8 cellular contexts compared by ENCODE assay signal in genomic region chr1:11012260-11013159, GRCh38. TPM values are rescaled to one million over a fixed set of nuclear protein-coding genes. Genes with fewer than 3 reads are reported as not detected.
A peak's percentile ranks its signal among the peaks of the same experiment; 100 is the strongest.
DNase-seq lines count a peak whose midpoint lies in the region; ATAC-seq, FAIRE-seq and TF ChIP-seq lines count a peak whose summit lies in the region.

TSS of gene TARDBP (plus strand) at chr1:11012654. CDS start at chr1:11013728, 1,074 bp downstream.

- peak in 1 of 2 experiments; percentile 100; a peak in 2 of 3 replicates for TF ChIP-seq EP300 in H1 (IDR thresholded peaks at IDR 0.05; ENCODE audit: borderline replicate concordance in 1 of 2, low read depth in 2 of 2, low read length in 2 of 2)

- POLR2A ChIA-PET in H1 (lab: Charles Lee; ENCODE audit: partially characterized antibody), result interaction anchor here (0.6 to 2.4 kb wide), 28 partner anchors 9 to 490 kb away, joined by 3 to 19 read pairs (median 4); partner anchors contain the start of genes EXOSC10, MTOR and SRM

- H3K9ac ChIP-seq in H1 (replicated peaks in 1 of 4; ENCODE audit: extremely low read depth in 1 of 4, low read depth in 3 of 4, low read length in 3 of 4), result peak within 1 kb of the TSS; percentile 98 to 100 (median 100)
- H3K9ac ChIP-seq in mesendoderm (ENCODE audit: low read length), result peak within 1 kb of the TSS; percentile 100

- FAIRE-seq in H1 (lab: Jason Lieb, UNC), result no peak

- H3K27me3 ChIP-seq in H1 (replicated peaks in 1 of 4; ENCODE audit: control insufficient read depth in 3 of 4, extremely low read depth in 1 of 4, insufficient read depth in 3 of 4, low read length in 3 of 4), result no peaks in the 10 kb centered on the region
- no peaks in the 10 kb centered on the region for H3K27me3 ChIP-seq in mesendoderm (ENCODE audit: insufficient read depth, low read length, poor library complexity)

- peak within 1 kb of the TSS; percentile 86; the same call in 1 of the 2 replicates for H2BK20ac ChIP-seq in H1 (ENCODE audit: low read length)

- peaks cover 18 to 43% of the 10 kb centered on the region in 2 experiments for H3K79me2 ChIP-seq in H1 (ENCODE audit: control insufficient read depth in 1 of 2, insufficient read depth in 2 of 2, low read length in 2 of 2)
- peaks cover 28% of the 10 kb centered on the region for H3K79me2 ChIP-seq in mesendoderm (ENCODE audit: control insufficient read depth, insufficient read depth, low read length)

- H3K79me1 ChIP-seq in H1 (ENCODE audit: low read depth, low read length), result no peaks in the 10 kb centered on the region
- H3K79me1 ChIP-seq in mesendoderm (ENCODE audit: low read length), result peaks cover 7% of the 10 kb centered on the region

- H2BK120ac ChIP-seq in H1 (replicated peaks; ENCODE audit: low read depth, low read length), result peak within 1 kb of the TSS; percentile 100
- H2BK120ac ChIP-seq in mesendoderm (ENCODE audit: low read depth, low read length), result no peak within 1 kb of the TSS

- H3K4me1 ChIP-seq in H1 (replicated peaks in 1 of 4; ENCODE audit: control insufficient read depth in 3 of 4, insufficient read depth in 4 of 4, low read length in 3 of 4), result peaks cover 0 to 10% (median 6%) of the 10 kb centered on the region in 4 experiments; a peak in 5 of 7 replicates
- H3K4me1 ChIP-seq in mesendoderm (ENCODE audit: control insufficient read depth, low read depth, low read length), result peaks cover 3% of the 10 kb centered on the region

- H2AK5ac ChIP-seq in H1 (ENCODE audit: low read depth, low read length), result no peak within 1 kb of the TSS; the same call in 1 of the 2 replicates
- H2AK5ac ChIP-seq in mesendoderm (ENCODE audit: low read length), result no peak within 1 kb of the TSS

- H3K4me3 ChIP-seq in H1 (ENCODE audit: extremely low read depth in 1 of 4, insufficient read depth in 2 of 4, low read depth in 3 of 4, low read length in 4 of 4) (peak within 1 kb of the TSS; percentile 93 to 98 (median 95)), mesendoderm (ENCODE audit: low read length) (peak within 1 kb of the TSS; percentile 98)

- peak within 1 kb of the TSS; percentile 96 for H3K4ac ChIP-seq in H1 (replicated peaks; ENCODE audit: insufficient read length, low read depth, low read length)
- H3K4ac ChIP-seq in mesendoderm (ENCODE audit: low read depth, low read length), result peak within 1 kb of the TSS; percentile 64

- H3K36me3 ChIP-seq in H1 (ENCODE audit: control insufficient read depth in 2 of 4, insufficient read depth in 4 of 4, low read length in 3 of 4), result peaks cover 19 to 41% (median 32%) of the 10 kb centered on the region in 4 experiments
- peaks cover 8% of the 10 kb centered on the region for H3K36me3 ChIP-seq in mesendoderm (ENCODE audit: control insufficient read depth, insufficient read depth, low read length)

- H3K4me2 ChIP-seq in H1 (ENCODE audit: insufficient read depth in 1 of 2, low read depth in 2 of 2, low read length in 2 of 2) (peak within 1 kb of the TSS; percentile 92 to 97), mesendoderm (ENCODE audit: low read length) (peak within 1 kb of the TSS; percentile 96)

- H2BK5ac ChIP-seq in H1 (ENCODE audit: low read depth, low read length) (peak within 1 kb of the TSS; percentile 100), mesendoderm (ENCODE audit: low read length) (peak within 1 kb of the TSS; percentile 92)

- H3K27ac ChIP-seq in H1 (ENCODE audit: low read depth, low read length), result peak within 1 kb of the TSS; percentile 99
- H3K27ac ChIP-seq in mesendoderm (ENCODE audit: low read depth, low read length), result peak within 1 kb of the TSS; percentile 75

- H4K20me1 ChIP-seq in H1 (replicated peaks in 1 of 2; ENCODE audit: control insufficient read depth in 1 of 2, insufficient read depth in 2 of 2, low read length in 2 of 2), result peaks cover 14 to 16% of the 10 kb centered on the region in 2 experiments

- H3K14ac ChIP-seq in H1 (ENCODE audit: insufficient read length), result no peak within 1 kb of the TSS

- no peaks in the 10 kb centered on the region for H3K9me3 ChIP-seq in H1 (ENCODE audit: insufficient read depth in 2 of 2, low read depth in 1 of 2, low read length in 1 of 2)

- H3K23ac ChIP-seq in H1 (ENCODE audit: insufficient read length), result no peak within 1 kb of the TSS
- H3K23ac ChIP-seq in mesendoderm (ENCODE audit: low read length), result peak within 1 kb of the TSS; percentile 94

- no peak for TF ChIP-seq CTCF in H1 (IDR thresholded peaks at IDR 0.05; ENCODE audit: control extremely low read depth in 1 of 3, insufficient read depth in 1 of 3, low read depth in 1 of 3, low read length in 3 of 3)

- CTCF ChIA-PET in H1 (lab: Charles Lee; ENCODE audit: partially characterized antibody), result interaction anchor here (0.6 to 0.7 kb wide), 2 partner anchors 9 to 13 kb away, joined by 3 read pairs; no protein-coding TSS in a partner anchor

- WGBS in H1 (ENCODE audit: extremely low coverage in 1 of 2, insufficient coverage in 1 of 2, insufficient read length in 1 of 2, insufficient replicate concordance in 2 of 2, low coverage in 1 of 2, low lambda C conversion rate in 2 of 2, missing lambda C conversion rate in 1 of 2), 2 experiments, result 1% methylated on average over 55 of the region's 94 CpGs; no CpG with 5 or more reads in 1 of the 2 experiments
- WGBS in mesendoderm (ENCODE audit: extremely low coverage, insufficient coverage, low lambda C conversion rate), result no CpG with 5 or more reads among the region's 94 CpGs

- DNase-seq in COR-L47 (lab: John Stamatoyannopoulos, UW) (peak; percentile 89), HT1080 (ENCODE audit: low read depth) (peak; percentile 80), NOMO-1 (lab: John Stamatoyannopoulos, UW; ENCODE audit: unreplicated experiment in 2 of 2) (peak; percentile 78 to 86), H1 (ENCODE audit: low read depth in 1 of 2, low spot score in 2 of 2) (peak; percentile 44 to 95), mesendoderm (peak; percentile 94)
- peak; percentile 75 to 89 (median 86) for DNase-seq in activated CD8-positive, alpha-beta memory T cell treated with anti-CD3 and anti-CD28 coated beads for 48 hours (ENCODE audit: low read depth in 2 of 3, low spot score in 2 of 3)
- peak; percentile 84 for DNase-seq in stimulated activated CD8-positive, alpha-beta memory T cell treated with anti-CD3 and anti-CD28 coated beads, Interleukin-12 subunit alpha, Interleukin-12 subunit beta, amount 100 ng/mL, for 4 hours (ENCODE audit: low read depth)

- peak within 1 kb of the TSS; percentile 93 for H2AFZ ChIP-seq in H1 (ENCODE audit: low read length)

- TF ChIP-seq POLR2A in H1 (IDR thresholded peaks at IDR 0.05; ENCODE audit: control extremely low read depth in 1 of 2, low read depth in 2 of 2, low read length in 2 of 2), result peak; percentile 95 to 96

- no peak within 1 kb of the TSS for H2BK15ac ChIP-seq in H1 (ENCODE audit: low read length)
- no peak within 1 kb of the TSS for H2BK15ac ChIP-seq in mesendoderm (replicated peaks; ENCODE audit: low read depth)

- H3K23me2 ChIP-seq in H1 (ENCODE audit: low read depth, low read length), result peaks cover 4% of the 10 kb centered on the region

- TF ChIP-seq RAD21 in H1 (IDR thresholded peaks at IDR 0.05 in 1 of 2, conservative IDR thresholded peaks at IDR 0.05 in 1 of 2; ENCODE audit: low read depth in 2 of 2, low read length in 2 of 2), result no peak

- H3K18ac ChIP-seq in H1 (ENCODE audit: extremely low read depth, low read length) (peak within 1 kb of the TSS; percentile 99), mesendoderm (ENCODE audit: low read length) (peak within 1 kb of the TSS; percentile 77)

- H4K8ac ChIP-seq in H1 (ENCODE audit: extremely low read depth, insufficient read depth, low read length) (peak within 1 kb of the TSS; percentile 100; the same call in 1 of the 2 replicates), mesendoderm (ENCODE audit: low read depth, low read length) (peak within 1 kb of the TSS; percentile 59)

- peak; percentile 74 for ATAC-seq in GM21367 (IDR thresholded peaks at IDR 0.05; ENCODE audit: unreplicated experiment)

- H2BK12ac ChIP-seq in H1 (ENCODE audit: low read depth, low read length), result peak within 1 kb of the TSS; percentile 100; the same call in 1 of the 2 replicates

- H4K5ac ChIP-seq in H1 (ENCODE audit: insufficient read length, low read depth, low read length) (peak within 1 kb of the TSS; percentile 100), mesendoderm (ENCODE audit: low read length) (no peak within 1 kb of the TSS)

- H4K91ac ChIP-seq in H1 (replicated peaks; ENCODE audit: insufficient read length, low read length), result peak within 1 kb of the TSS; percentile 99

- H3K56ac ChIP-seq in H1 (replicated peaks; ENCODE audit: insufficient read length, low read depth, low read length) (peak within 1 kb of the TSS; percentile 99), mesendoderm (ENCODE audit: low read length) (peak within 1 kb of the TSS; percentile 100)

TF ChIP-seq in H1, 55 proteins besides CTCF, POLR2A, EP300 and RAD21 (continues in another document):
- TF ChIP-seq CREB1 (IDR thresholded peaks at IDR 0.05), result peak; percentile 62; the same call in 1 of the 2 replicates
- no peak for TF ChIP-seq POU5F1 (IDR thresholded peaks at IDR 0.05; ENCODE audit: low read depth, low read length)
- TF ChIP-seq SUZ12 (IDR thresholded peaks at IDR 0.05; ENCODE audit: low read length), result no peak
- TF ChIP-seq HDAC6 (IDR thresholded peaks at IDR 0.05; ENCODE audit: low read depth, low read length), result no peak
- peak; percentile 99 for TF ChIP-seq JUND (IDR thresholded peaks at IDR 0.05; ENCODE audit: low read length)
- peak; percentile 96 for TF ChIP-seq POLR2AphosphoS5 (IDR thresholded peaks at IDR 0.05; ENCODE audit: low read depth, low read length)
- peak; percentile 99 for TF ChIP-seq CHD1 (IDR thresholded peaks at IDR 0.05; ENCODE audit: low read depth, low read length)
- peak; percentile 35 for TF ChIP-seq KDM4A (IDR thresholded peaks at IDR 0.05; ENCODE audit: low read depth, low read length, severe bottlenecking)
- TF ChIP-seq RBBP5 (IDR thresholded peaks at IDR 0.05; ENCODE audit: borderline replicate concordance, low read depth, low read length), result peak; percentile 82
- peak; percentile 92 for TF ChIP-seq CHD2 (IDR thresholded peaks at IDR 0.05; ENCODE audit: low read length)
- peak; percentile 99 for TF ChIP-seq PHF8 (conservative IDR thresholded peaks at IDR 0.05; ENCODE audit: low read depth, low read length)

RNA-seq across cellular contexts. Expression of gene TARDBP, which starts in this region (rescaled TPM):
- 70.1 and 84.6 TPM in 2 replicates for total RNA-seq in HT1080 (2014; rRNA removed; shearing (Covaris generic))
- 145 and 146 TPM in 2 replicates for polyA plus RNA-seq in HT1080 (2015; cell fraction: cytosol; rRNA removed)
- polyA plus RNA-seq in HT1080 (2015; cell fraction: nucleus; rRNA removed), result 184 and 191 TPM in 2 replicates
- 232 and 240 TPM in 2 replicates for total RNA-seq in H1 (2021; fragmentation: NEBNext Ultra II Directional; extraction: Animal tissue kit (Norgen Biotek cat#: 25700))
- polyA plus RNA-seq in H1 (2011; rRNA removed), result 121 and 144 TPM in 2 replicates
- 216 TPM for polyA plus RNA-seq in H1 (2011; cell fraction: cytosol; rRNA removed)
- polyA plus RNA-seq in H1 (2011; cell fraction: nucleus; rRNA removed), result 92.6 TPM
- polyA plus RNA-seq in H1 (2012, experiment 1 of 2), result 239 to 401 TPM (median 318 TPM) in 4 replicates
- polyA plus RNA-seq in H1 (2012, experiment 2 of 2), result 40.2 TPM
- polyA plus RNA-seq in H1 (2013, experiment 1 of 2), result 183 TPM
- 175 TPM for polyA plus RNA-seq in H1 (2013, experiment 2 of 2)
- polyA minus RNA-seq in H1 (2011; rRNA and poly(A)+ RNA removed), result 122 and 124 TPM in 2 replicates
- polyA minus RNA-seq in H1 (2011; cell fraction: cytosol; rRNA and poly(A)+ RNA removed), result 148 TPM
- polyA minus RNA-seq in H1 (2011; cell fraction: nucleus; rRNA and poly(A)+ RNA removed), result 132 TPM
- 297 TPM for polyA plus RNA-seq in mesendoderm (2013, experiment 1 of 2)
- 294 TPM for polyA plus RNA-seq in mesendoderm (2013, experiment 2 of 2)

Comparison
In these comparisons a context has a peak if more than half of its experiments do, and no peak if none do; other contexts are left out.
1. Peak in every context shown above with its lines: DNase-seq, ATAC-seq, H3K4me3 ChIP-seq and H3K27ac ChIP-seq.